Comparison of ENCODE assay signal across 11 cellular contexts in genomic region chr17:76530489-76530814, GRCh38. TPM values are rescaled to one million over a fixed set of nuclear protein-coding genes. Genes with fewer than 3 reads are reported as not detected.
DNase-seq lines count a peak whose midpoint lies in the region; ATAC-seq and TF ChIP-seq lines count a peak whose summit lies in the region.
"Had no signal": no experiment of that assay in that cellular context is flagged by ENCODE, and none has a peak within 500 bp of the region (broad histone marks: within the 10 kb centered on the region; RNA-seq: fewer than 3 reads in every experiment).

No MANE protein-coding gene starts in this region.

- ATAC-seq in CD8-positive, alpha-beta T cell, result no peak
- no peak for ATAC-seq in GM21526 (IDR thresholded peaks at IDR 0.05; ENCODE audit: low FRiP score, unreplicated experiment)

- H3K4me3 Mint-ChIP-seq in CD8-positive, alpha-beta T cell, result peak overlapping the region; percentile 8

- H3K27me3 Mint-ChIP-seq in CD8-positive, alpha-beta T cell (ENCODE audit: low read depth), result no peaks in the 10 kb centered on the region

- H3K36me3 Mint-ChIP-seq in CD8-positive, alpha-beta T cell, result no peaks in the 10 kb centered on the region

- POLR2A ChIA-PET in CD8-positive, alpha-beta T cell (lab: Charles Lee), result no interaction called here

- H3K9me3 Mint-ChIP-seq in CD8-positive, alpha-beta T cell, result no peaks in the 10 kb centered on the region

- H3K4me1 ChIP-seq in CD8-positive, alpha-beta T cell (ENCODE audit: insufficient read depth, low read length), result peaks cover 46% of the 10 kb centered on the region
- peaks cover 16% of the 10 kb centered on the region for H3K4me1 ChIP-seq in prostate gland (replicated peaks)

- 62% methylated on average over 7 of the region's 7 CpGs for WGBS in prostate gland

- peaks cover 36% of the 10 kb centered on the region for H3K4me1 Mint-ChIP-seq in CD8-positive, alpha-beta T cell (ENCODE audit: low read depth)

- CTCF ChIA-PET in CD8-positive, alpha-beta T cell (lab: Charles Lee), result interaction anchor here (3.4 kb wide), 1 partner anchor 16 kb away, joined by 19 read pairs; no protein-coding TSS in a partner anchor

- no peak overlapping the region for H3K9ac ChIP-seq in SK-N-MC (ENCODE audit: insufficient read length)

- intact Hi-C loops in CD8-positive, alpha-beta T cell (cut with DNase I, micrococcal nuclease), result no loop called here
- intact Hi-C loops in prostate gland (cut with DNase I), result no loop called here

- TF ChIP-seq POLR2A in prostate gland (IDR thresholded peaks at IDR 0.05), result no peak

- no peaks in the 10 kb centered on the region for H3K9me3 ChIP-seq in CD8-positive, alpha-beta T cell (ENCODE audit: low read length)
- H3K9me3 ChIP-seq in SK-N-MC (ENCODE audit: low read depth, low read length) (no peaks in the 10 kb centered on the region), prostate gland (no peaks in the 10 kb centered on the region)

- TF ChIP-seq CTCF in CD8-positive, alpha-beta T cell (IDR thresholded peaks at IDR 0.05), result no peak
- TF ChIP-seq CTCF in prostate gland (IDR thresholded peaks at IDR 0.05) (no peak), GM20000 (IDR thresholded peaks at IDR 0.05; ENCODE audit: extremely low read depth, missing control alignments) (no peak)

- no peak overlapping the region for H3K27ac ChIP-seq in CD8-positive, alpha-beta T cell (ENCODE audit: low read depth, low read length)
- peak overlapping the region; percentile 54; the same call in 1 of the 2 replicates for H3K27ac ChIP-seq in SK-N-MC
- peak overlapping the region; percentile 67 to 76 for H3K27ac ChIP-seq in prostate gland

- H3K27ac Mint-ChIP-seq in CD8-positive, alpha-beta T cell, result peak overlapping the region; percentile 57

- no peak overlapping the region for H3K4me3 ChIP-seq in CD8-positive, alpha-beta T cell (ENCODE audit: low read depth, low read length)
- no peak overlapping the region for H3K4me3 ChIP-seq in SK-N-MC
- H3K4me3 ChIP-seq in prostate gland, result no peak overlapping the region

- H3K27me3 ChIP-seq in CD8-positive, alpha-beta T cell (ENCODE audit: insufficient read depth, low read length), result no peaks in the 10 kb centered on the region
- H3K27me3 ChIP-seq in prostate gland (replicated peaks; ENCODE audit: insufficient read depth), result no peaks in the 10 kb centered on the region

- no peaks in the 10 kb centered on the region for H3K36me3 ChIP-seq in CD8-positive, alpha-beta T cell (ENCODE audit: insufficient read depth, low read length)
- H3K36me3 ChIP-seq in SK-N-MC (ENCODE audit: insufficient read depth, low read length), result no peaks in the 10 kb centered on the region
- no peaks in the 10 kb centered on the region for H3K36me3 ChIP-seq in prostate gland

- no peak for DNase-seq in CD8-positive, alpha-beta T cell
- DNase-seq in SK-N-MC (ENCODE audit: low read depth, low spot score), result no peak
- peak; percentile 99 for DNase-seq in foreskin melanocyte
- DNase-seq in prostate gland (ENCODE audit: low spot score), result no peak
- DNase-seq in germinal center (ENCODE audit: low spot score), result no peak
- DNase-seq in GM20000 (ENCODE audit: low spot score), result no peak
- DNase-seq in NCI-H1694 treated with DMSO at 0.1 percent for 48 hours (lab: John Stamatoyannopoulos, UW), result no peak
- DNase-seq: activated CD4-positive, alpha-beta T cell treated with anti-CD3 and anti-CD28 coated beads, Interleukin-2, amount 50 U/mL, for 1 hour; effector memory CD4-positive, alpha-beta T cell; NCI-H69 had no signal

RNA-seq across cellular contexts. Expression of gene CYGB, which starts 7.1 kb away (rescaled TPM):
- under 1 TPM; 0.47 to 0.57 TPM for total RNA-seq in CD8-positive, alpha-beta T cell
- total RNA-seq in prostate gland, result 10 to 100 TPM in 1 of 2 donors, 1 to 10 TPM in 1; 7.0 to 13.8 TPM

RNA-seq across cellular contexts. Expression of gene PRCD, which starts 9.4 kb away (rescaled TPM):
- total RNA-seq in CD8-positive, alpha-beta T cell, result not detected
- under 1 TPM; 0.36 to 0.85 TPM for total RNA-seq in prostate gland

RNA-seq across cellular contexts. Expression of gene RHBDF2, which starts 29.2 kb away (rescaled TPM):
- 10 to 100 TPM; 45.4 to 46.2 TPM for total RNA-seq in CD8-positive, alpha-beta T cell
- total RNA-seq in prostate gland, result 10 to 100 TPM; 29.9 to 31.1 TPM

RNA-seq across cellular contexts. Expression of gene ST6GALNAC2, which starts 55.2 kb away (rescaled TPM):
- 1 to 10 TPM in 1 of 2 experiments, under 1 TPM in 1; 0.50 to 1.7 TPM for total RNA-seq in CD8-positive, alpha-beta T cell
- total RNA-seq in prostate gland, result 10 to 100 TPM; 21.0 to 23.1 TPM

Comparison
In these comparisons a context has a peak if more than half of its experiments do, and no peak if none do; other contexts are left out.
1. RNA of gene CYGB, which starts 7.1 kb away (total RNA-seq): 7.0 to 13.8 TPM in prostate gland; 0.47 to 0.57 TPM in CD8-positive, alpha-beta T cell; every median in the first group is over 4 times any median in the second.